ENCODE assay signal across 17 cellular contexts in the genomic region with DNA sequence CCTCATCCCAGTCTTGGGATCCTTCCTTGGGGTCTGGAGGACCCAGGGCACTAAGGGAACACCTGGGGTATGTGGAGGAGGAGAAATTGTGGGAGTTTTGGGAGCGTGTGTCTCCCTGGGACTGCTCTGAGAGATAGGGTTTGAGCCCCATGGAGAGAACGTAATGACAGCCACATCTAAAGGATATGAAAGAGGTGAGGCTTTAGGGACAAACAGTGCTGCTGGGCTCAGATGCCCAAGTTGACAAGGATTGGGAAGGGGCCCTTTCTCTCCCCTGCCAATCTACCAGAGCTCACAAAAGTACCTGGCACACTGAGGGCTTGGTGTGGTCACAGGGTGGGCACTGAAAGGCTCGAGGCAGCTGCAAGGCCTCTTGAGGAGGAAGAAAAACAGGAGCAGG. TPM values are rescaled to one million over a fixed set of nuclear protein-coding genes. Genes with fewer than 3 reads are reported as not detected.
DNase-seq lines count a peak whose midpoint lies in the region; ATAC-seq and TF ChIP-seq lines count a peak whose summit lies in the region.
"Had no signal": no experiment of that assay in that cellular context is flagged by ENCODE, and none has a peak within 500 bp of the region (broad histone marks: within the 10 kb centered on the region; RNA-seq: fewer than 3 reads in every experiment).

No MANE protein-coding gene starts in this region.

- H3K27ac Mint-ChIP-seq in chondrocyte (ENCODE audit: unreplicated experiment) (peak overlapping the region; percentile 22), osteocyte (ENCODE audit: unreplicated experiment) (no peak overlapping the region)
- H3K27ac Mint-ChIP-seq: CD14-positive monocyte had no signal

- H3K9me3 ChIP-seq in IMR-90 (ENCODE audit: control insufficient read depth, insufficient read depth, low read length) (no peaks in the 10 kb centered on the region), uterus (no peaks in the 10 kb centered on the region)

- H3K4ac ChIP-seq in IMR-90 (ENCODE audit: low read depth, low read length), result 0 out of 2 replicates have a peak overlapping the region, but pooled peaks have one; percentile 35

- H3K36me3 Mint-ChIP-seq in chondrocyte (ENCODE audit: low read depth) (peaks cover 2% of the 10 kb centered on the region), osteocyte (ENCODE audit: unreplicated experiment) (no peaks in the 10 kb centered on the region)
- H3K36me3 Mint-ChIP-seq: CD14-positive monocyte had no signal

- dilution Hi-C loops in IMR-90 (cut with HindIII; ENCODE audit: low sequenced_read_pairs, unreplicated experiment), result no loop called here

- H2BK20ac ChIP-seq in IMR-90 (ENCODE audit: low read depth, low read length), result no peak overlapping the region

- no TSS peak for BruUV-seq in IMR-90 (replicated peaks; lab: Mats Ljungman, UMichigan)

- no peak overlapping the region for H2BK120ac ChIP-seq in IMR-90 (ENCODE audit: low read depth, low read length)

- H3K23ac ChIP-seq in IMR-90 (ENCODE audit: low read depth, low read length), result no peak overlapping the region

- no peak for ATAC-seq in IMR-90 (ENCODE audit: low read depth)

- POLR2A ChIA-PET in IMR-90 (lab: Charles Lee; ENCODE audit: unreplicated experiment), result no interaction called here

- H3K4me3 Mint-ChIP-seq in chondrocyte (ENCODE audit: unreplicated experiment) (no peak overlapping the region), osteocyte (ENCODE audit: unreplicated experiment) (no peak overlapping the region)
- H3K4me3 Mint-ChIP-seq: CD14-positive monocyte, HFFc6 had no signal

- TF ChIP-seq CTCF in IMR-90 (conservative IDR thresholded peaks at IDR 0.05; ENCODE audit: low read depth, low read length) (no peak), chondrocyte (IDR thresholded peaks at IDR 0.05) (no peak), osteocyte (IDR thresholded peaks at IDR 0.05) (no peak), uterus (IDR thresholded peaks at IDR 0.05) (no peak)

- H3K4me1 Mint-ChIP-seq in chondrocyte (ENCODE audit: low read depth) (peaks cover 35% of the 10 kb centered on the region), osteocyte (ENCODE audit: unreplicated experiment) (peaks cover 23% of the 10 kb centered on the region)

- in situ Hi-C loops in IMR-90 (cut with MboI; ENCODE audit: low sequenced_read_pairs), result no loop called here

- H3K56ac ChIP-seq in IMR-90 (ENCODE audit: extremely low read depth, insufficient read depth, low read length), result no peak overlapping the region

- no peak overlapping the region for H4K91ac ChIP-seq in IMR-90 (ENCODE audit: insufficient read depth, low read depth, low read length)

- no peak for TF ChIP-seq POLR2A in IMR-90 (IDR thresholded peaks at IDR 0.05; ENCODE audit: low read depth, low read length)
- no peak for TF ChIP-seq POLR2A in uterus (IDR thresholded peaks at IDR 0.05)

- H2AK5ac ChIP-seq in IMR-90 (ENCODE audit: low read depth, low read length), result peak overlapping the region; percentile 3; the same call in 1 of the 2 replicates

- no peak overlapping the region for H3K27ac ChIP-seq in IMR-90 (ENCODE audit: insufficient read depth, low read length)
- peak overlapping the region; percentile 70 to 88 for H3K27ac ChIP-seq in uterus
- H3K27ac ChIP-seq: KMS-11 had no signal

- H2AK9ac ChIP-seq in IMR-90 (replicated peaks; ENCODE audit: low read depth, low read length, poor library complexity), result no peak overlapping the region

- H2BK5ac ChIP-seq in IMR-90 (ENCODE audit: low read depth, low read length, poor library complexity, severe bottlenecking), result no peak overlapping the region

- H3K9ac ChIP-seq in IMR-90 (ENCODE audit: low read depth, low read length), result no peak overlapping the region
- H3K9ac ChIP-seq: KMS-11 had no signal

- H3K4me3 ChIP-seq in IMR-90 (ENCODE audit: insufficient read depth, low read depth, low read length), result no peak overlapping the region
- H3K4me3 ChIP-seq in uterus, result no peak overlapping the region

- no peaks in the 10 kb centered on the region for H3K36me3 ChIP-seq in IMR-90 (ENCODE audit: control insufficient read depth, insufficient read depth, low read length)
- H3K36me3 ChIP-seq in uterus, result no peaks in the 10 kb centered on the region

- H4K8ac ChIP-seq in IMR-90 (ENCODE audit: low read depth in 2 of 2, low read length in 2 of 2), result no peak overlapping the region

- H3K14ac ChIP-seq in IMR-90 (replicated peaks; ENCODE audit: low read depth, low read length), result no peak overlapping the region

- intact Hi-C loops in IMR-90 (cut with micrococcal nuclease) (no loop called here), uterus (cut with DNase I; ENCODE audit: low total_unique reads) (no loop called here)

- peaks cover 7% of the 10 kb centered on the region; the same call in 1 of the 2 replicates for H3K9me1 ChIP-seq in IMR-90 (ENCODE audit: insufficient read depth, low read length)

- no peaks in the 10 kb centered on the region for H4K20me1 ChIP-seq in IMR-90 (ENCODE audit: insufficient read depth, low read length)

- H3K79me1 ChIP-seq in IMR-90 (ENCODE audit: low read depth in 1 of 2, low read length in 2 of 2), result no peaks in the 10 kb centered on the region

- WGBS in IMR-90 (ENCODE audit: extremely low coverage in 2 of 2, insufficient read length in 1 of 2), 2 experiments, result no CpG with 5 or more reads among the region's 3 CpGs

- DNase-seq in IMR-90 (no peak), chondrocyte (ENCODE audit: low spot score) (no peak), osteocyte (ENCODE audit: extremely low spot score, unreplicated experiment) (peak; percentile 25), uterus (no peak), NCI-H2196 (lab: John Stamatoyannopoulos, UW; ENCODE audit: unreplicated experiment) (no peak), NCI-H2171 treated with DMSO at 0.1 percent for 48 hours (lab: John Stamatoyannopoulos, UW) (no peak), NOMO-1 (lab: John Stamatoyannopoulos, UW; ENCODE audit: unreplicated experiment in 2 of 2) (no peak)
- DNase-seq: DMS79 treated with DMSO at 0.1 percent for 48 hours, NCI-H1417 treated with DMSO at 0.1 percent for 48 hours, NCI-H187 treated with DMSO at 0.1 percent for 48 hours, NCI-H345, NCI-H524 treated with DMSO at 0.1 percent for 48 hours had no signal

- H3K9me3 Mint-ChIP-seq in chondrocyte (ENCODE audit: low read depth) (no peaks in the 10 kb centered on the region), osteocyte (ENCODE audit: unreplicated experiment) (no peaks in the 10 kb centered on the region)
- H3K9me3 Mint-ChIP-seq: HFFc6 had no signal

- no peaks in the 10 kb centered on the region for H3K27me3 Mint-ChIP-seq in chondrocyte (ENCODE audit: low read depth)
- H3K27me3 Mint-ChIP-seq in osteocyte (ENCODE audit: unreplicated experiment), result peaks cover 9% of the 10 kb centered on the region

- H3K27me3 ChIP-seq in IMR-90 (ENCODE audit: control insufficient read depth, insufficient read depth, low read length) (no peaks in the 10 kb centered on the region), uterus (no peaks in the 10 kb centered on the region)

- TF ChIP-seq RAD21 in IMR-90 (IDR thresholded peaks at IDR 0.05; ENCODE audit: low read length), result no peak

- H4K5ac ChIP-seq in IMR-90 (ENCODE audit: low read depth, low read length), result no peak overlapping the region

- H3K18ac ChIP-seq in IMR-90 (ENCODE audit: low read depth, low read length), result no peak overlapping the region

- no peak overlapping the region for H2AFZ ChIP-seq in IMR-90 (replicated peaks; ENCODE audit: low read length, poor library complexity)

- CTCF ChIA-PET in IMR-90 (lab: Yijun Ruan, JAX), result interaction anchor here (0.8 to 1.0 kb wide), 3 partner anchors 10 to 33 kb away, joined by 3 to 4 read pairs (median 3); no protein-coding TSS in a partner anchor

- H3K4me1 ChIP-seq in IMR-90 (ENCODE audit: control insufficient read depth, insufficient read depth, low read length) (peaks cover 9% of the 10 kb centered on the region), uterus (peaks cover 0 to 6% of the 10 kb centered on the region in 2 donors)

- no peak overlapping the region for H3K4me2 ChIP-seq in IMR-90 (ENCODE audit: low read depth, low read length)
- H3K4me2 ChIP-seq: KMS-11 had no signal

- peak overlapping the region; percentile 21; the same call in 1 of the 3 replicates for H2BK15ac ChIP-seq in IMR-90 (ENCODE audit: low read depth, low read length)

TF ChIP-seq in IMR-90, 13 proteins besides CTCF, POLR2A, EP300 and RAD21 (continues in another document):
- TF ChIP-seq NFE2L2 (IDR thresholded peaks at IDR 0.05; ENCODE audit: low read depth, low read length), result no peak
- TF ChIP-seq MAZ (IDR thresholded peaks at IDR 0.05; ENCODE audit: borderline replicate concordance, low read depth, low read length), result no peak
- TF ChIP-seq, protein P1, sequence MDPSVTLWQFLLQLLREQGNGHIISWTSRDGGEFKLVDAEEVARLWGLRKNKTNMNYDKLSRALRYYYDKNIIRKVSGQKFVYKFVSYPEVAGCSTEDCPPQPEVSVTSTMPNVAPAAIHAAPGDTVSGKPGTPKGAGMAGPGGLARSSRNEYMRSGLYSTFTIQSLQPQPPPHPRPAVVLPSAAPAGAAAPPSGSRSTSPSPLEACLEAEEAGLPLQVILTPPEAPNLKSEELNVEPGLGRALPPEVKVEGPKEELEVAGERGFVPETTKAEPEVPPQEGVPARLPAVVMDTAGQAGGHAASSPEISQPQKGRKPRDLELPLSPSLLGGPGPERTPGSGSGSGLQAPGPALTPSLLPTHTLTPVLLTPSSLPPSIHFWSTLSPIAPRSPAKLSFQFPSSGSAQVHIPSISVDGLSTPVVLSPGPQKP (IDR thresholded peaks at IDR 0.05; ENCODE audit: borderline replicate concordance, low read depth, low read length), result no peak
- no peak for TF ChIP-seq RCOR1 (IDR thresholded peaks at IDR 0.05; ENCODE audit: insufficient replicate concordance, low read length)
- no peak for TF ChIP-seq CEBPB (IDR thresholded peaks at IDR 0.05; ENCODE audit: low read depth, low read length)
- TF ChIP-seq RFX5 (IDR thresholded peaks at IDR 0.05; ENCODE audit: low read depth, low read length), result no peak
- no peak for TF ChIP-seq FOS (IDR thresholded peaks at IDR 0.05; ENCODE audit: low read depth, low read length)
- no peak for TF ChIP-seq CHD1 (IDR thresholded peaks at IDR 0.05; ENCODE audit: low read depth, low read length)
- TF ChIP-seq MXI1 (IDR thresholded peaks at IDR 0.05; ENCODE audit: borderline replicate concordance, low read depth, low read length), result no peak

RNA-seq across cellular contexts. Expression of gene STARD5, which starts 13.3 kb away (rescaled TPM):
- total RNA-seq in IMR-90 (2012; rRNA removed), result 4.4 and 5.0 TPM in 2 replicates
- polyA plus RNA-seq in IMR-90 (2012; rRNA removed), result 20.4 and 22.8 TPM in 2 replicates
- 13.5 and 13.6 TPM in 2 replicates for polyA plus RNA-seq in IMR-90 (2012; cell fraction: cytosol; rRNA removed)
- polyA plus RNA-seq in IMR-90 (2012; cell fraction: nucleus; rRNA removed; ENCODE audit: low replicate concordance), result 68.7 and 105 TPM in 2 replicates
- 2.6 to 5.3 TPM (median 5.0 TPM) in 3 replicates for total RNA-seq in chondrocyte
- total RNA-seq in osteocyte, result 1.3 and 1.7 TPM in 2 replicates
- total RNA-seq in uterus, result 10 to 100 TPM in 3 of 4 donors, 1 to 10 TPM in 1; 8.5 to 20.6 (median 19.7) TPM
- total RNA-seq: G401 had no signal

RNA-seq across cellular contexts. Expression of gene TMC3, which starts 36.8 kb away (rescaled TPM):
- total RNA-seq in IMR-90 (2012; rRNA removed), result not detected in 2 replicates
- not detected in 2 replicates for polyA plus RNA-seq in IMR-90 (2012; rRNA removed)
- not detected in 2 replicates for polyA plus RNA-seq in IMR-90 (2012; cell fraction: cytosol; rRNA removed)
- polyA plus RNA-seq in IMR-90 (2012; cell fraction: nucleus; rRNA removed; ENCODE audit: low replicate concordance), result not detected in 2 replicates
- not detected in 3 replicates for total RNA-seq in chondrocyte
- total RNA-seq in osteocyte, result not detected in 2 replicates
- under 1 TPM in 1 of 4 donors, not detected in 3; 0.14 TPM for total RNA-seq in uterus
- total RNA-seq: G401, HFFc6, PC-3 had no signal
- polyA plus RNA-seq: CD14-positive monocyte had no signal
